In genomic region chr10:80187060-80187459, GRCh38 we compare ENCODE assay signal across 11 cellular contexts. TPM values are rescaled to one million over a fixed set of nuclear protein-coding genes. Genes with fewer than 3 reads are reported as not detected.
A peak's percentile ranks its signal among the peaks of the same experiment; 100 is the strongest.
DNase-seq lines count a peak whose midpoint lies in the region; ATAC-seq, FAIRE-seq and TF ChIP-seq lines count a peak whose summit lies in the region.
"Had no signal": no experiment of that assay in that cellular context is flagged by ENCODE, and none has a peak within 500 bp of the region (broad histone marks: within the 10 kb centered on the region; RNA-seq: fewer than 3 reads in every experiment).

No MANE protein-coding gene starts in this region.

- peaks cover 0 to 24% (median 9%) of the 10 kb centered on the region in 4 donors for H3K36me3 ChIP-seq in stomach

- peak overlapping the region in 1 of 4 donors; percentile 19 for H3K4me3 ChIP-seq in stomach

- no peak for ATAC-seq in activated CD8-positive, alpha-beta memory T cell treated with anti-CD3 and anti-CD28 coated beads, Interleukin-2, amount 10 ng/mL, durations not matched to agents 7 days and 5 days
- ATAC-seq in left colon: peak; percentile 21

- 90 to 100% (median 94%) methylated on average over 2 of the region's 2 CpGs for WGBS in stomach, 5 donors

- peak overlapping the region; percentile 94 for H3K27ac Mint-ChIP-seq in activated CD8-positive, alpha-beta memory T cell treated with anti-CD3 and anti-CD28 coated beads, Interleukin-2, amount 10 ng/mL, durations not matched to agents 7 days and 5 days
- peak overlapping the region; percentile 95 for H3K27ac Mint-ChIP-seq in activated CD4-positive, alpha-beta memory T cell treated with anti-CD3 and anti-CD28 coated beads, Interleukin-2, amount 10 ng/mL, durations not matched to agents 7 days and 5 days

- H3K9me3 Mint-ChIP-seq in activated CD8-positive, alpha-beta memory T cell treated with anti-CD3 and anti-CD28 coated beads, Interleukin-2, amount 10 ng/mL, durations not matched to agents 7 days and 5 days (ENCODE audit: low read depth): no peaks in the 10 kb centered on the region
- H3K9me3 Mint-ChIP-seq in activated CD4-positive, alpha-beta memory T cell treated with anti-CD3 and anti-CD28 coated beads, Interleukin-2, amount 10 ng/mL, durations not matched to agents 7 days and 5 days: no peaks in the 10 kb centered on the region

- H3K4me1 Mint-ChIP-seq in activated CD8-positive, alpha-beta memory T cell treated with anti-CD3 and anti-CD28 coated beads, Interleukin-2, amount 10 ng/mL, durations not matched to agents 7 days and 5 days: peaks cover 63% of the 10 kb centered on the region
- peaks cover 72% of the 10 kb centered on the region for H3K4me1 Mint-ChIP-seq in activated CD4-positive, alpha-beta memory T cell treated with anti-CD3 and anti-CD28 coated beads, Interleukin-2, amount 10 ng/mL, durations not matched to agents 7 days and 5 days

- no peak for TF ChIP-seq POLR2A in stomach (IDR thresholded peaks at IDR 0.05)

- CTCF ChIA-PET in activated CD8-positive, alpha-beta memory T cell treated with anti-CD3 and anti-CD28 coated beads, Interleukin-2, amount 10 ng/mL, durations not matched to agents 7 days and 5 days (lab: Charles Lee): interaction anchor here (1.1 to 2.0 kb wide), 9 partner anchors 10 to 74 kb away, joined by 4 to 17 read pairs (median 7); partner anchors contain the start of gene ANXA11
- CTCF ChIA-PET in activated CD4-positive, alpha-beta memory T cell treated with anti-CD3 and anti-CD28 coated beads, Interleukin-2, amount 10 ng/mL, durations not matched to agents 7 days and 5 days (lab: Charles Lee): interaction anchor here (1.5 to 3.0 kb wide), 6 partner anchors 9 to 43 kb away, joined by 3 to 42 read pairs (median 12); no protein-coding TSS in a partner anchor

- POLR2A ChIA-PET in activated CD4-positive, alpha-beta memory T cell treated with anti-CD3 and anti-CD28 coated beads, Interleukin-2, amount 10 ng/mL, durations not matched to agents 7 days and 5 days (lab: Charles Lee): interaction anchor here (1.0 to 5.8 kb wide), 11 partner anchors 8 to 839 kb away, joined by 3 to 135 read pairs (median 6); partner anchors contain the start of genes ANXA11 and PPIF

- H3K9me3 ChIP-seq in stomach: no peaks in the 10 kb centered on the region

- no peak for FAIRE-seq in urothelium cell line (lab: Jason Lieb, UNC)
- FAIRE-seq: kidney had no signal

- DNase-seq in activated CD8-positive, alpha-beta memory T cell treated with anti-CD3 and anti-CD28 coated beads, Interleukin-2, amount 10 ng/mL, durations not matched to agents 7 days and 5 days: no peak
- no peak for DNase-seq in activated CD8-positive, alpha-beta memory T cell treated with anti-CD3 and anti-CD28 coated beads for 24 hours
- DNase-seq in activated CD4-positive, alpha-beta memory T cell treated with anti-CD3 and anti-CD28 coated beads, Interleukin-2, amount 10 ng/mL, durations not matched to agents 7 days and 5 days: no peak
- peak in 1 of 2 donors; percentile 49 for DNase-seq in left colon
- no peak for DNase-seq in stomach
- no peak for DNase-seq in C1 segment of cervical spinal cord (lab: John Stamatoyannopoulos, UW)
- DNase-seq in NCI-H69 (lab: John Stamatoyannopoulos, UW): no peak
- no peak for DNase-seq in urothelium cell line (ENCODE audit: low spot score)

- H3K4me3 Mint-ChIP-seq in activated CD8-positive, alpha-beta memory T cell treated with anti-CD3 and anti-CD28 coated beads, Interleukin-2, amount 10 ng/mL, durations not matched to agents 7 days and 5 days: peak overlapping the region; percentile 63
- peak overlapping the region; percentile 67 for H3K4me3 Mint-ChIP-seq in activated CD4-positive, alpha-beta memory T cell treated with anti-CD3 and anti-CD28 coated beads, Interleukin-2, amount 10 ng/mL, durations not matched to agents 7 days and 5 days

- H3K27me3 Mint-ChIP-seq in activated CD8-positive, alpha-beta memory T cell treated with anti-CD3 and anti-CD28 coated beads, Interleukin-2, amount 10 ng/mL, durations not matched to agents 7 days and 5 days: no peaks in the 10 kb centered on the region
- no peaks in the 10 kb centered on the region for H3K27me3 Mint-ChIP-seq in activated CD4-positive, alpha-beta memory T cell treated with anti-CD3 and anti-CD28 coated beads, Interleukin-2, amount 10 ng/mL, durations not matched to agents 7 days and 5 days

- TF ChIP-seq EP300 in stomach (IDR thresholded peaks at IDR 0.05): no peak

- intact Hi-C loops in left colon (cut with DNase I, micrococcal nuclease) (no loop called here), stomach (cut with DNase I; ENCODE audit: low total_unique reads) (no loop called here)

- H3K27ac ChIP-seq in stomach: peak overlapping the region; percentile 35 to 100 (median 72)
- H3K27ac ChIP-seq: epithelial cell of prostate had no signal

- H3K36me3 Mint-ChIP-seq in activated CD8-positive, alpha-beta memory T cell treated with anti-CD3 and anti-CD28 coated beads, Interleukin-2, amount 10 ng/mL, durations not matched to agents 7 days and 5 days: peaks cover 24% of the 10 kb centered on the region
- H3K36me3 Mint-ChIP-seq in activated CD4-positive, alpha-beta memory T cell treated with anti-CD3 and anti-CD28 coated beads, Interleukin-2, amount 10 ng/mL, durations not matched to agents 7 days and 5 days (ENCODE audit: low read depth): peaks cover 42% of the 10 kb centered on the region

- H3K27me3 ChIP-seq in stomach: no peaks in the 10 kb centered on the region

- peaks cover 66 to 100% (median 83%) of the 10 kb centered on the region in 4 donors for H3K4me1 ChIP-seq in stomach

- no peak for TF ChIP-seq CTCF in stomach (IDR thresholded peaks at IDR 0.05)

RNA-seq across cellular contexts. Expression of gene ANXA11, which starts 18.3 kb away (rescaled TPM):
- 100 to 1,000 TPM; 251 to 288 TPM for total RNA-seq in activated CD8-positive, alpha-beta memory T cell treated with anti-CD3 and anti-CD28 coated beads, Interleukin-2, amount 10 ng/mL, durations not matched to agents 7 days and 5 days
- 100 to 1,000 TPM; 271 to 273 TPM for total RNA-seq in activated CD4-positive, alpha-beta memory T cell treated with anti-CD3 and anti-CD28 coated beads, Interleukin-2, amount 10 ng/mL, durations not matched to agents 7 days and 5 days
- total RNA-seq in left colon (100 to 1,000 TPM; 384 to 427 TPM), stomach (100 to 1,000 TPM in 3 of 5 donors, 10 to 100 TPM in 2; 91.4 to 293 (median 109) TPM)
- 100 to 1,000 TPM; 171 to 208 (median 181) TPM for polyA plus RNA-seq in stomach

RNA-seq across cellular contexts. Expression of gene PLAC9, which starts 54.5 kb away (rescaled TPM):
- total RNA-seq in activated CD8-positive, alpha-beta memory T cell treated with anti-CD3 and anti-CD28 coated beads, Interleukin-2, amount 10 ng/mL, durations not matched to agents 7 days and 5 days: not detected
- not detected for total RNA-seq in activated CD4-positive, alpha-beta memory T cell treated with anti-CD3 and anti-CD28 coated beads, Interleukin-2, amount 10 ng/mL, durations not matched to agents 7 days and 5 days
- total RNA-seq in left colon (1 to 10 TPM; 4.2 to 8.2 TPM), stomach (10 to 100 TPM in 2 of 5 donors, 1 to 10 TPM in 1, not detected in 2; 2.0 to 37.4 (median 11.6) TPM)
- polyA plus RNA-seq in stomach: 10 to 100 TPM; 14.2 to 28.3 (median 26.4) TPM
- total RNA-seq: renal cortical epithelial cell had no signal
